31 cellular contexts compared by ENCODE assay signal in genomic region chr4:153075836-153076235, GRCh38.
"Had no signal": no experiment of that assay in that cellular context is flagged by ENCODE, and none has a peak within 500 bp of the region (broad histone marks: within the 10 kb centered on the region; RNA-seq: fewer than 3 reads in every experiment).

No MANE protein-coding gene starts in this region.

- H3K9me3 ChIP-seq: adrenal gland, body of pancreas, esophagus squamous epithelium had no signal

- H3K27ac ChIP-seq: adrenal gland, body of pancreas, coronary artery, esophagus squamous epithelium, gastroesophageal sphincter, WERI-Rb-1 had no signal

- H3K36me3 Mint-ChIP-seq: activated naive CD4-positive, alpha-beta T cell treated with anti-CD3 and anti-CD28 coated beads, Interleukin-2, amount 50 U/mL, for 24 hours; T-cell had no signal

- ATAC-seq: activated CD4-positive, CD25-positive, alpha-beta regulatory T cell treated with anti-CD3 and anti-CD28 coated beads, Interleukin-2, amount 50 U/mL, for 24 hours; activated CD8-positive, alpha-beta T cell treated with anti-CD3 and anti-CD28 coated beads for 36 hours; activated naive CD8-positive, alpha-beta T cell treated with anti-CD3 and anti-CD28 coated beads, Interleukin-2, amount 50 U/mL, for 24 hours; body of pancreas; effector memory CD8-positive, alpha-beta T cell; gastroesophageal sphincter; T-cell had no signal

- H3K4me3 Mint-ChIP-seq: activated B cell treated with CpG ODN at 0.5 μM for 24 hours; activated CD8-positive, alpha-beta T cell treated with anti-CD3 and anti-CD28 coated beads for 36 hours; activated naive CD4-positive, alpha-beta T cell treated with anti-CD3 and anti-CD28 coated beads for 36 hours; activated naive CD4-positive, alpha-beta T cell treated with anti-CD3 and anti-CD28 coated beads, Interleukin-2, amount 50 U/mL, for 24 hours; activated naive CD8-positive, alpha-beta T cell treated with anti-CD3 and anti-CD28 coated beads for 36 hours; activated naive CD8-positive, alpha-beta T cell treated with anti-CD3 and anti-CD28 coated beads, Interleukin-2, amount 50 U/mL, for 24 hours; activated T-helper 1 cell treated with anti-CD3 and anti-CD28 coated beads, Interleukin-12 subunit alpha, Interleukin-12 subunit beta, Interleukin-2, Interleukin-4 antibody, amounts not matched to agents 30 ng/mL and 10 ng/mL and 1 ng/mL, durations not matched to agents 14 hours and 24 hours and 36 hours; effector memory CD8-positive, alpha-beta T cell; T-cell; T-helper 1 cell treated with Interleukin-12 subunit alpha and Interleukin-12 subunit beta and Interleukin-4 antibody, amounts not matched to agents 30 μg/mL and 1 μg/mL, for 36 hours had no signal

- H3K4me3 ChIP-seq: adrenal gland, body of pancreas, coronary artery, esophagus squamous epithelium, gastroesophageal sphincter had no signal

- H3K27ac Mint-ChIP-seq: activated B cell treated with CpG ODN at 0.5 μM for 24 hours; activated CD8-positive, alpha-beta T cell treated with anti-CD3 and anti-CD28 coated beads for 36 hours; activated naive CD4-positive, alpha-beta T cell treated with anti-CD3 and anti-CD28 coated beads for 36 hours; activated naive CD4-positive, alpha-beta T cell treated with anti-CD3 and anti-CD28 coated beads, Interleukin-2, amount 50 U/mL, for 24 hours; activated naive CD8-positive, alpha-beta T cell treated with anti-CD3 and anti-CD28 coated beads for 36 hours; activated naive CD8-positive, alpha-beta T cell treated with anti-CD3 and anti-CD28 coated beads, Interleukin-2, amount 50 U/mL, for 24 hours; activated T-helper 1 cell treated with anti-CD3 and anti-CD28 coated beads, Interleukin-12 subunit alpha, Interleukin-12 subunit beta, Interleukin-2, Interleukin-4 antibody, amounts not matched to agents 30 ng/mL and 10 ng/mL and 1 ng/mL, durations not matched to agents 14 hours and 24 hours and 36 hours; activated T-helper 2 cell treated with anti-CD3 and anti-CD28 coated beads, Interferon-gamma antibody, Interleukin-2, Interleukin-4, amounts not matched to agents 10 μg/mL and 5 μg/mL and 100 μg/mL, durations not matched to agents 14 hours and 24 hours and 36 hours; effector memory CD8-positive, alpha-beta T cell; T-cell; T-helper 1 cell treated with Interleukin-12 subunit alpha and Interleukin-12 subunit beta and Interleukin-4 antibody, amounts not matched to agents 30 μg/mL and 1 μg/mL, for 36 hours had no signal

- H3K27me3 Mint-ChIP-seq: activated B cell treated with CpG ODN at 0.5 μM for 24 hours; activated CD8-positive, alpha-beta T cell treated with anti-CD3 and anti-CD28 coated beads for 36 hours; activated naive CD4-positive, alpha-beta T cell treated with anti-CD3 and anti-CD28 coated beads, Interleukin-2, amount 50 U/mL, for 24 hours; activated naive CD8-positive, alpha-beta T cell treated with anti-CD3 and anti-CD28 coated beads for 36 hours; activated naive CD8-positive, alpha-beta T cell treated with anti-CD3 and anti-CD28 coated beads, Interleukin-2, amount 50 U/mL, for 24 hours had no signal

- H3K36me3 ChIP-seq: adrenal gland, esophagus squamous epithelium, gastroesophageal sphincter, WERI-Rb-1 had no signal

- H3K27me3 ChIP-seq: adrenal gland, body of pancreas, esophagus squamous epithelium, gastroesophageal sphincter had no signal

- DNase-seq: activated B cell treated with CpG ODN at 0.5 μM for 24 hours; activated CD4-positive, alpha-beta T cell treated with anti-CD3 and anti-CD28 coated beads for 48 hours; activated CD4-positive, alpha-beta T cell treated with anti-CD3 and anti-CD28 coated beads, Interleukin-2, amount 50 U/mL, for 1 hour; activated CD4-positive, alpha-beta T cell treated with anti-CD3 and anti-CD28 coated beads, Interleukin-2, amount 50 U/mL, for 48 hours; activated CD8-positive, alpha-beta memory T cell treated with anti-CD3 and anti-CD28 coated beads for 24 hours; activated CD8-positive, alpha-beta T cell treated with anti-CD3 and anti-CD28 coated beads for 36 hours; activated effector memory CD4-positive, alpha-beta T cell treated with anti-CD3 and anti-CD28 coated beads, Interleukin-2, amount 50 U/mL, for 16 hours; activated naive CD4-positive, alpha-beta T cell treated with anti-CD3 and anti-CD28 coated beads for 36 hours; activated naive CD8-positive, alpha-beta T cell treated with anti-CD3 and anti-CD28 coated beads for 36 hours; activated naive CD8-positive, alpha-beta T cell treated with anti-CD3 and anti-CD28 coated beads, Interleukin-2, amount 50 U/mL, for 24 hours; activated T-cell treated with anti-CD3 and anti-CD28 coated beads, Interleukin-2, amount 50 U/mL, for 48 hours; adrenal gland; amygdala; aorta; body of pancreas; caudate nucleus; dermis blood vessel endothelial cell; effector CD4-positive, alpha-beta T cell; effector memory CD8-positive, alpha-beta T cell; esophagus squamous epithelium; foreskin melanocyte; T-cell; T1000; WERI-Rb-1 had no signal

- H3K4me1 ChIP-seq: adrenal gland, body of pancreas, esophagus squamous epithelium, gastroesophageal sphincter had no signal

- H3K9me3 Mint-ChIP-seq: activated CD8-positive, alpha-beta T cell treated with anti-CD3 and anti-CD28 coated beads for 36 hours; activated naive CD4-positive, alpha-beta T cell treated with anti-CD3 and anti-CD28 coated beads for 36 hours; activated naive CD4-positive, alpha-beta T cell treated with anti-CD3 and anti-CD28 coated beads, Interleukin-2, amount 50 U/mL, for 24 hours; activated naive CD8-positive, alpha-beta T cell treated with anti-CD3 and anti-CD28 coated beads for 36 hours; activated naive CD8-positive, alpha-beta T cell treated with anti-CD3 and anti-CD28 coated beads, Interleukin-2, amount 50 U/mL, for 24 hours; activated T-helper 1 cell treated with anti-CD3 and anti-CD28 coated beads, Interleukin-12 subunit alpha, Interleukin-12 subunit beta, Interleukin-2, Interleukin-4 antibody, amounts not matched to agents 30 ng/mL and 10 ng/mL and 1 ng/mL, durations not matched to agents 14 hours and 24 hours and 36 hours; activated T-helper 2 cell treated with anti-CD3 and anti-CD28 coated beads, Interferon-gamma antibody, Interleukin-2, Interleukin-4, amounts not matched to agents 10 μg/mL and 5 μg/mL and 100 μg/mL, durations not matched to agents 14 hours and 24 hours and 36 hours; effector memory CD8-positive, alpha-beta T cell; T-helper 1 cell treated with Interleukin-12 subunit alpha and Interleukin-12 subunit beta and Interleukin-4 antibody, amounts not matched to agents 30 μg/mL and 1 μg/mL, for 36 hours had no signal
